Comparison of ENCODE assay signal across 1 cellular context in genomic region chrX:9921407-9921806, GRCh38.
A peak's percentile ranks its signal among the peaks of the same experiment; 100 is the strongest.
TF ChIP-seq lines count a peak whose summit lies in the region.

No MANE protein-coding gene starts in this region.

TF ChIP-seq in HepG2, 621 proteins besides CTCF, POLR2A, EP300 and RAD21 (continued from another document):
- TF ChIP-seq NR2C2 (CRISPR knock-in tag; IDR thresholded peaks at IDR 0.05; ENCODE audit: borderline replicate concordance) (no peak), ZBTB40 (IDR thresholded peaks at IDR 0.05) (no peak), ZBTB40 (CRISPR knock-in tag; IDR thresholded peaks at IDR 0.05) (no peak), NCOR1 (IDR thresholded peaks at IDR 0.05; ENCODE audit: borderline replicate concordance, low read length) (0 out of 2 replicates have a peak, but pooled peaks have one; percentile 38), ZSCAN25 (CRISPR knock-in tag; IDR thresholded peaks at IDR 0.05) (no peak), ASH2L (IDR thresholded peaks at IDR 0.05; ENCODE audit: insufficient read length, low read depth, low read length) (peak; percentile 22), ZNF281 (CRISPR knock-in tag; IDR thresholded peaks at IDR 0.05; ENCODE audit: borderline replicate concordance) (peak; percentile 65; the same call in 1 of the 2 replicates), CEBPG (CRISPR knock-in tag; IDR thresholded peaks at IDR 0.05) (0 out of 2 replicates have a peak, but pooled peaks have one; percentile 12)
